11 cellular contexts compared by ENCODE assay signal in genomic region chr12:6093764-6094163, GRCh38. TPM values are rescaled to one million over a fixed set of nuclear protein-coding genes. Genes with fewer than 3 reads are reported as not detected.
A peak's percentile ranks its signal among the peaks of the same experiment; 100 is the strongest.
DNase-seq lines count a peak whose midpoint lies in the region; ATAC-seq and TF ChIP-seq lines count a peak whose summit lies in the region.
"Had no signal": no experiment of that assay in that cellular context is flagged by ENCODE, and none has a peak within 500 bp of the region (broad histone marks: within the 10 kb centered on the region; RNA-seq: fewer than 3 reads in every experiment).

No MANE protein-coding gene starts in this region.

- H3K36me3 ChIP-seq in HEK293 (ENCODE audit: control insufficient read depth in 2 of 2, insufficient read depth in 1 of 2, low read length in 2 of 2) = no peaks in the 10 kb centered on the region
- H3K36me3 ChIP-seq in hepatocyte (replicated peaks; ENCODE audit: insufficient read depth, low read depth) = no peaks in the 10 kb centered on the region
- H3K36me3 ChIP-seq in spleen = peaks cover 0 to 11% (median 0%) of the 10 kb centered on the region in 6 donors

- no peak for TF ChIP-seq CTCF in HEK293 (tag by site-specific recombination; IDR thresholded peaks at IDR 0.05)
- TF ChIP-seq CTCF in hepatocyte (IDR thresholded peaks at IDR 0.05; ENCODE audit: poor library complexity) = no peak
- no peak for TF ChIP-seq CTCF in spleen (IDR thresholded peaks at IDR 0.05 in 8 of 11, conservative IDR thresholded peaks at IDR 0.05 in 3 of 11)

- H3K79me2 ChIP-seq in hepatocyte = no peaks in the 10 kb centered on the region

- H3K27me3 ChIP-seq in hepatocyte (no peaks in the 10 kb centered on the region), spleen (replicated peaks in 1 of 7) (peaks cover 0 to 19% (median 0%) of the 10 kb centered on the region in 7 donors)

- H3K4me1 ChIP-seq in HEK293 (ENCODE audit: control insufficient read depth, insufficient read depth, low read length) (peaks cover 2% of the 10 kb centered on the region; the same call in 1 of the 2 replicates), hepatocyte (ENCODE audit: insufficient read depth) (peaks cover 10% of the 10 kb centered on the region), spleen (peaks cover 0 to 37% (median 6%) of the 10 kb centered on the region in 6 donors)

- no peaks in the 10 kb centered on the region for H4K20me1 ChIP-seq in hepatocyte (ENCODE audit: insufficient read depth, poor library complexity, severe bottlenecking)

- no peak for TF ChIP-seq POLR2A in spleen (IDR thresholded peaks at IDR 0.05)

- no peak overlapping the region for H2AFZ ChIP-seq in hepatocyte

- CTCF ChIA-PET in HEK293 (lab: Yijun Ruan, JAX) = interaction anchor here (0.6 to 1.5 kb wide), 5 partner anchors 8 to 102 kb away, joined by 3 to 5 read pairs (median 4); no protein-coding TSS in a partner anchor

- WGBS in hepatocyte (ENCODE audit: low lambda C conversion rate, missing lambda C conversion rate) = 87% methylated on average over 2 of the region's 2 CpGs
- 87 to 100% (median 94%) methylated on average over 2 of the region's 2 CpGs for WGBS in spleen, 5 donors

- H3K4me3 ChIP-seq in HEK293 (ENCODE audit: low read depth, low read length) (no peak overlapping the region), hepatocyte (no peak overlapping the region), spleen (no peak overlapping the region)
- H3K4me3 ChIP-seq: psoas muscle had no signal

- H3K4me2 ChIP-seq in hepatocyte = no peak overlapping the region

- ATAC-seq in SK-N-SH treated with all-trans-retinoic acid at 6 μM for 48 hours = peak; percentile 12

- no peaks in the 10 kb centered on the region for H3K9me2 ChIP-seq in hepatocyte (replicated peaks; ENCODE audit: insufficient read depth)

- H3K9me3 ChIP-seq in HEK293 (ENCODE audit: control insufficient read depth, insufficient read depth, low read depth, low read length) (no peaks in the 10 kb centered on the region), hepatocyte (ENCODE audit: low read depth) (no peaks in the 10 kb centered on the region), spleen (no peaks in the 10 kb centered on the region)
- H3K9me3 ChIP-seq: psoas muscle had no signal

- DNase-seq in hepatocyte (ENCODE audit: low spot score) (no peak), spleen (peak; percentile 37), MV-4-11 (lab: John Stamatoyannopoulos, UW) (no peak), D341Med (ENCODE audit: low spot score) (no peak), NCI-H2081 (lab: John Stamatoyannopoulos, UW) (no peak), NK-92 (lab: John Stamatoyannopoulos, UW; ENCODE audit: unreplicated experiment) (no peak)
- DNase-seq: activated gamma-delta T cell treated with Interleukin-2 at 50 U/mL for 16 hours, NCI-H524 treated with DMSO at 0.1 percent for 48 hours had no signal

- POLR2A ChIA-PET in HEK293 (lab: Yijun Ruan, JAX) = interaction anchor here (1.0 kb wide), 1 partner anchor 100 kb away, joined by 3 read pairs; no protein-coding TSS in a partner anchor

- intact Hi-C loops in spleen (cut with DNase I; ENCODE audit: low total_unique reads) = no loop called here

- H3K27ac ChIP-seq in HEK293 (ENCODE audit: extremely low read depth, low read depth, low read length) = no peak overlapping the region
- peak overlapping the region; percentile 69 for H3K27ac ChIP-seq in hepatocyte
- H3K27ac ChIP-seq in spleen = peak overlapping the region in 2 of 8 donors; percentile 6 to 40
- H3K27ac ChIP-seq: psoas muscle had no signal

TF ChIP-seq in HEK293, 187 proteins besides CTCF, POLR2A, EP300 and RAD21 (continues in another document):
- TF ChIP-seq KLF7 (tag by site-specific recombination; IDR thresholded peaks at IDR 0.05; ENCODE audit: borderline replicate concordance) = no peak
- TF ChIP-seq PRDM2 (tag by site-specific recombination; IDR thresholded peaks at IDR 0.05; ENCODE audit: borderline replicate concordance) = no peak
- peak; percentile 58 for TF ChIP-seq SCRT2 (tag by site-specific recombination; IDR thresholded peaks at IDR 0.05)

TF ChIP-seq in SK-N-SH treated with all-trans-retinoic acid at 6 μM for 48 hours, 23 proteins besides CTCF, POLR2A, EP300 and RAD21 (continues in another document):
- TF ChIP-seq SNAI2 (CRISPR knock-in tag; IDR thresholded peaks at IDR 0.05) (no peak), RARB (CRISPR knock-in tag; IDR thresholded peaks at IDR 0.05) (no peak), ARNTL (CRISPR knock-in tag; IDR thresholded peaks at IDR 0.05; ENCODE audit: borderline replicate concordance, low read depth) (no peak), GLIS3 (CRISPR knock-in tag; IDR thresholded peaks at IDR 0.05) (no peak), CSDC2 (CRISPR knock-in tag; IDR thresholded peaks at IDR 0.05) (no peak), TOX (CRISPR knock-in tag; IDR thresholded peaks at IDR 0.05; ENCODE audit: borderline replicate concordance) (no peak), ZNF565 (CRISPR knock-in tag; conservative IDR thresholded peaks at IDR 0.05; ENCODE audit: low read depth) (no peak), ZNF70 (CRISPR knock-in tag; IDR thresholded peaks at IDR 0.05) (no peak), ESRRG (CRISPR knock-in tag; IDR thresholded peaks at IDR 0.05) (no peak), BACH2 (CRISPR knock-in tag; IDR thresholded peaks at IDR 0.05; ENCODE audit: borderline replicate concordance) (no peak), ZFP30 (CRISPR knock-in tag; IDR thresholded peaks at IDR 0.05) (no peak), ISL1 (CRISPR knock-in tag; IDR thresholded peaks at IDR 0.05) (no peak), ZC3H10 (CRISPR knock-in tag; IDR thresholded peaks at IDR 0.05) (no peak)
- TF ChIP-seq, protein P1, sequence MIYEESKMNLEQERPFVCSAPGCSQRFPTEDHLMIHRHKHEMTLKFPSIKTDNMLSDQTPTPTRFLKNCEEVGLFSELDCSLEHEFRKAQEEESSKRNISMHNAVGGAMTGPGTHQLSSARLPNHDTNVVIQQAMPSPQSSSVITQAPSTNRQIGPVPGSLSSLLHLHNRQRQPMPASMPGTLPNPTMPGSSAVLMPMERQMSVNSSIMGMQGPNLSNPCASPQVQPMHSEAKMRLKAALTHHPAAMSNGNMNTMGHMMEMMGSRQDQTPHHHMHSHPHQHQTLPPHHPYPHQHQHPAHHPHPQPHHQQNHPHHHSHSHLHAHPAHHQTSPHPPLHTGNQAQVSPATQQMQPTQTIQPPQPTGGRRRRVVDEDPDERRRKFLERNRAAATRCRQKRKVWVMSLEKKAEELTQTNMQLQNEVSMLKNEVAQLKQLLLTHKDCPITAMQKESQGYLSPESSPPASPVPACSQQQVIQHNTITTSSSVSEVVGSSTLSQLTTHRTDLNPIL (CRISPR knock-in tag; IDR thresholded peaks at IDR 0.05; ENCODE audit: low read depth) = no peak
- TF ChIP-seq, protein P2, sequence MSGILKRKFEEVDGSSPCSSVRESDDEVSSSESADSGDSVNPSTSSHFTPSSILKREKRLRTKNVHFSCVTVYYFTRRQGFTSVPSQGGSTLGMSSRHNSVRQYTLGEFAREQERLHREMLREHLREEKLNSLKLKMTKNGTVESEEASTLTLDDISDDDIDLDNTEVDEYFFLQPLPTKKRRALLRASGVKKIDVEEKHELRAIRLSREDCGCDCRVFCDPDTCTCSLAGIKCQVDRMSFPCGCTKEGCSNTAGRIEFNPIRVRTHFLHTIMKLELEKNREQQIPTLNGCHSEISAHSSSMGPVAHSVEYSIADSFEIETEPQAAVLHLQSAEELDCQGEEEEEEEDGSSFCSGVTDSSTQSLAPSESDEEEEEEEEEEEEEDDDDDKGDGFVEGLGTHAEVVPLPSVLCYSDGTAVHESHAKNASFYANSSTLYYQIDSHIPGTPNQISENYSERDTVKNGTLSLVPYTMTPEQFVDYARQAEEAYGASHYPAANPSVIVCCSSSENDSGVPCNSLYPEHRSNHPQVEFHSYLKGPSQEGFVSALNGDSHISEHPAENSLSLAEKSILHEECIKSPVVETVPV (CRISPR knock-in tag; IDR thresholded peaks at IDR 0.05) = no peak
- TF ChIP-seq, protein P3, sequence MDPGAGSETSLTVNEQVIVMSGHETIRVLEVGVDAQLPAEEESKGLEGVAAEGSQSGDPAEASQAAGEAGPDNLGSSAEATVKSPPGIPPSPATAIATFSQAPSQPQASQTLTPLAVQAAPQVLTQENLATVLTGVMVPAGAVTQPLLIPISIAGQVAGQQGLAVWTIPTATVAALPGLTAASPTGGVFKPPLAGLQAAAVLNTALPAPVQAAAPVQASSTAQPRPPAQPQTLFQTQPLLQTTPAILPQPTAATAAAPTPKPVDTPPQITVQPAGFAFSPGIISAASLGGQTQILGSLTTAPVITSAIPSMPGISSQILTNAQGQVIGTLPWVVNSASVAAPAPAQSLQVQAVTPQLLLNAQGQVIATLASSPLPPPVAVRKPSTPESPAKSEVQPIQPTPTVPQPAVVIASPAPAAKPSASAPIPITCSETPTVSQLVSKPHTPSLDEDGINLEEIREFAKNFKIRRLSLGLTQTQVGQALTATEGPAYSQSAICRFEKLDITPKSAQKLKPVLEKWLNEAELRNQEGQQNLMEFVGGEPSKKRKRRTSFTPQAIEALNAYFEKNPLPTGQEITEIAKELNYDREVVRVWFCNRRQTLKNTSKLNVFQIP (CRISPR knock-in tag; IDR thresholded peaks at IDR 0.05; ENCODE audit: borderline replicate concordance, low read depth) = no peak
- TF ChIP-seq, protein P4, sequence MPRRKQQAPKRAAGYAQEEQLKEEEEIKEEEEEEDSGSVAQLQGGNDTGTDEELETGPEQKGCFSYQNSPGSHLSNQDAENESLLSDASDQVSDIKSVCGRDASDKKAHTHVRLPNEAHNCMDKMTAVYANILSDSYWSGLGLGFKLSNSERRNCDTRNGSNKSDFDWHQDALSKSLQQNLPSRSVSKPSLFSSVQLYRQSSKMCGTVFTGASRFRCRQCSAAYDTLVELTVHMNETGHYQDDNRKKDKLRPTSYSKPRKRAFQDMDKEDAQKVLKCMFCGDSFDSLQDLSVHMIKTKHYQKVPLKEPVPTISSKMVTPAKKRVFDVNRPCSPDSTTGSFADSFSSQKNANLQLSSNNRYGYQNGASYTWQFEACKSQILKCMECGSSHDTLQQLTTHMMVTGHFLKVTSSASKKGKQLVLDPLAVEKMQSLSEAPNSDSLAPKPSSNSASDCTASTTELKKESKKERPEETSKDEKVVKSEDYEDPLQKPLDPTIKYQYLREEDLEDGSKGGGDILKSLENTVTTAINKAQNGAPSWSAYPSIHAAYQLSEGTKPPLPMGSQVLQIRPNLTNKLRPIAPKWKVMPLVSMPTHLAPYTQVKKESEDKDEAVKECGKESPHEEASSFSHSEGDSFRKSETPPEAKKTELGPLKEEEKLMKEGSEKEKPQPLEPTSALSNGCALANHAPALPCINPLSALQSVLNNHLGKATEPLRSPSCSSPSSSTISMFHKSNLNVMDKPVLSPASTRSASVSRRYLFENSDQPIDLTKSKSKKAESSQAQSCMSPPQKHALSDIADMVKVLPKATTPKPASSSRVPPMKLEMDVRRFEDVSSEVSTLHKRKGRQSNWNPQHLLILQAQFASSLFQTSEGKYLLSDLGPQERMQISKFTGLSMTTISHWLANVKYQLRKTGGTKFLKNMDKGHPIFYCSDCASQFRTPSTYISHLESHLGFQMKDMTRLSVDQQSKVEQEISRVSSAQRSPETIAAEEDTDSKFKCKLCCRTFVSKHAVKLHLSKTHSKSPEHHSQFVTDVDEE (CRISPR knock-in tag; IDR thresholded peaks at IDR 0.05) = no peak

RNA-seq across cellular contexts. Expression of gene VWF, which starts 30.7 kb away (rescaled TPM):
- total RNA-seq in hepatocyte (0.04 and 0.20 TPM in 2 replicates), spleen (100 to 1,000 TPM; 272 to 957 (median 395) TPM)
- polyA plus RNA-seq in hepatocyte (0.77 TPM in 1 of 2 replicates, not detected in the other), spleen (10 to 100 TPM; 12.9 to 38.6 (median 15.5) TPM)

Comparison
In these comparisons a context has a peak if more than half of its experiments do, and no peak if none do; other contexts are left out.
1. RNA of gene VWF, which starts 30.7 kb away (total RNA-seq): 272 to 957 TPM in spleen; 0.04 to 0.20 TPM in hepatocyte; every median in the first group is over 100 times any median in the second.